Comparison of ENCODE assay signal across 21 cellular contexts in the genomic region with DNA sequence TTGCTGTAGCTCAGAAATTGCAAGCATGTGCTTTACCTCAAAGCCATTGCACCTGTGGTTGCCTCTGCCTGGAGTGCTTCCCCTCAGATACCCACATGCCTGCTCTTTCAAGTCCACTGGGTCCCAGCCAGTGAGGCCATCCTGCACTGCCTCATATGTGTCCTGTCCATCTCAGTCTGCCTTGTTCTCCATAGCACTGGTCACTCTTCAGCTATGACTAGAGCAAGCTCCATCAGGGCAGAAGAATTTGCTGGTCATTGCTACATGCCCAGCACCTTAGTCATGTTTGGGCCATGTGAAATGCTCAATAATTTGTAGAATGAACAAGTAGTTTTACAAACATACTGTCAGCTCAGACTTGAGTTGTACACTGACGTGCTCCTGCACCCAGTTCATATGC.
DNase-seq lines count a peak whose midpoint lies in the region; ATAC-seq, FAIRE-seq and TF ChIP-seq lines count a peak whose summit lies in the region.
"Had no signal": no experiment of that assay in that cellular context is flagged by ENCODE, and none has a peak within 500 bp of the region (broad histone marks: within the 10 kb centered on the region; RNA-seq: fewer than 3 reads in every experiment).

No MANE protein-coding gene starts in this region.

- H3K4me3 ChIP-seq in ACC112 (ENCODE audit: low read depth, low read length), result no peak overlapping the region
- H3K4me3 ChIP-seq in astrocyte (ENCODE audit: insufficient read depth, low read depth, low read length), result no peak overlapping the region
- H3K4me3 ChIP-seq: heart left ventricle, stomach had no signal

- H3K36me3 ChIP-seq in ACC112 (ENCODE audit: insufficient read depth, low read length) (no peaks in the 10 kb centered on the region), astrocyte (ENCODE audit: insufficient read depth, low read length) (peaks cover 15% of the 10 kb centered on the region)

- no peak for TF ChIP-seq CTCF in HFFc6 (IDR thresholded peaks at IDR 0.05)
- no peak for TF ChIP-seq CTCF in astrocyte (IDR thresholded peaks at IDR 0.05; ENCODE audit: insufficient read depth, low read depth, low read length)

- peak overlapping the region; percentile 33 for H3K4me2 ChIP-seq in astrocyte (ENCODE audit: low read length)

- FAIRE-seq in astrocyte (lab: Jason Lieb, UNC), result peak; percentile 73
- FAIRE-seq: A204.1, GM18507 had no signal

- H3K4me1 ChIP-seq in ACC112 (ENCODE audit: control insufficient read depth, insufficient read depth, low read length, unreplicated experiment), result peaks cover 25% of the 10 kb centered on the region
- peaks cover 25% of the 10 kb centered on the region for H3K4me1 ChIP-seq in astrocyte (ENCODE audit: insufficient read depth, low read length)
- H3K4me1 ChIP-seq: heart left ventricle had no signal

- H3K27ac Mint-ChIP-seq in HFFc6, result peak overlapping the region; percentile 94
- peak overlapping the region; percentile 91 for H3K27ac Mint-ChIP-seq in astrocyte (ENCODE audit: unreplicated experiment)
- no peak overlapping the region for H3K27ac Mint-ChIP-seq in activated CD4-positive, alpha-beta T cell treated with anti-CD3 and anti-CD28 coated beads, Interleukin-2, amount 10 ng/mL, durations not matched to agents 24 days and 14 days

- H3K4me3 Mint-ChIP-seq in HFFc6, result peak overlapping the region; percentile 36
- H3K4me3 Mint-ChIP-seq in astrocyte (ENCODE audit: unreplicated experiment), result no peak overlapping the region
- H3K4me3 Mint-ChIP-seq in activated CD4-positive, alpha-beta T cell treated with anti-CD3 and anti-CD28 coated beads, Interleukin-2, amount 10 ng/mL, durations not matched to agents 24 days and 14 days, result no peak overlapping the region

- DNase-seq in HFFc6 (peak; percentile 92), astrocyte (ENCODE audit: low read depth) (peak; percentile 87), hepatic stellate cell (ENCODE audit: low spot score) (peak; percentile 75), NCI-H1417 (lab: John Stamatoyannopoulos, UW) (no peak)
- DNase-seq in activated CD4-positive, alpha-beta T cell treated with anti-CD3 and anti-CD28 coated beads, Interleukin-2, amount 10 ng/mL, durations not matched to agents 24 days and 14 days, result no peak
- DNase-seq: activated CD4-positive, alpha-beta T cell treated with anti-CD3 and anti-CD28 coated beads for 1 hour; activated CD8-positive, alpha-beta memory T cell treated with anti-CD3 and anti-CD28 coated beads, Interleukin-2, amount 50 U/mL, for 4 hours; activated naive CD4-positive, alpha-beta T cell treated with anti-CD3 and anti-CD28 coated beads, Interleukin-2, amount 50 U/mL, for 16 hours; caudate nucleus; GOT3; heart left ventricle; NCI-H2107; posterior cingulate gyrus; stimulated activated CD4-positive, alpha-beta T cell treated with anti-CD3 and anti-CD28 coated beads, Interleukin-12 subunit alpha, Interleukin-12 subunit beta, amount 100 ng/mL, for 4 hours; stomach had no signal

- H3K27me3 ChIP-seq in ACC112 (ENCODE audit: insufficient read depth, low read length) (no peaks in the 10 kb centered on the region), astrocyte (ENCODE audit: insufficient read depth, low read length) (no peaks in the 10 kb centered on the region)
- H3K27me3 ChIP-seq: heart left ventricle, stomach had no signal

- H3K79me2 ChIP-seq in ACC112 (ENCODE audit: control insufficient read depth, insufficient read depth, low read length, unreplicated experiment) (no peaks in the 10 kb centered on the region), astrocyte (ENCODE audit: insufficient read depth, low read length) (no peaks in the 10 kb centered on the region)

- intact Hi-C loops in activated CD4-positive, alpha-beta T cell treated with anti-CD3 and anti-CD28 coated beads, Interleukin-2, amount 10 ng/mL, durations not matched to agents 24 days and 14 days (cut with micrococcal nuclease), result no loop called here

- peaks cover 36% of the 10 kb centered on the region for H3K36me3 Mint-ChIP-seq in HFFc6 (ENCODE audit: low read depth)
- peaks cover 41% of the 10 kb centered on the region for H3K36me3 Mint-ChIP-seq in astrocyte (ENCODE audit: low read depth, unreplicated experiment)
- peaks cover 50% of the 10 kb centered on the region for H3K36me3 Mint-ChIP-seq in activated CD4-positive, alpha-beta T cell treated with anti-CD3 and anti-CD28 coated beads, Interleukin-2, amount 10 ng/mL, durations not matched to agents 24 days and 14 days (ENCODE audit: low read depth)

- H3K27ac ChIP-seq in ACC112 (ENCODE audit: low read depth, low read length), result peak overlapping the region; percentile 38; the same call in 1 of the 2 replicates
- peak overlapping the region; percentile 67 for H3K27ac ChIP-seq in astrocyte (ENCODE audit: low read depth, low read length)
- H3K27ac ChIP-seq: heart left ventricle, stomach had no signal

- no peak for ATAC-seq in GM19035 (IDR thresholded peaks at IDR 0.05; ENCODE audit: unreplicated experiment)
- ATAC-seq in GM18861 (IDR thresholded peaks at IDR 0.05; ENCODE audit: unreplicated experiment), result no peak
- ATAC-seq: heart left ventricle, Panc1 had no signal

- H3K9ac ChIP-seq in astrocyte (ENCODE audit: low read length), result no peak overlapping the region

- H3K4me1 Mint-ChIP-seq in HFFc6 (ENCODE audit: low read depth) (peaks cover 57% of the 10 kb centered on the region), astrocyte (ENCODE audit: low read depth, unreplicated experiment) (peaks cover 20% of the 10 kb centered on the region)
- H3K4me1 Mint-ChIP-seq in activated CD4-positive, alpha-beta T cell treated with anti-CD3 and anti-CD28 coated beads, Interleukin-2, amount 10 ng/mL, durations not matched to agents 24 days and 14 days, result no peaks in the 10 kb centered on the region

- H2AFZ ChIP-seq in ACC112 (ENCODE audit: low read length, unreplicated experiment), result no peak overlapping the region
- H2AFZ ChIP-seq in astrocyte (ENCODE audit: low read depth, low read length), result no peak overlapping the region

- H3K9me3 ChIP-seq in astrocyte (ENCODE audit: insufficient read depth, low read depth, low read length), result no peaks in the 10 kb centered on the region
- H3K9me3 ChIP-seq: heart left ventricle, stomach had no signal

- no peaks in the 10 kb centered on the region for H3K9me3 Mint-ChIP-seq in HFFc6
- no peaks in the 10 kb centered on the region for H3K9me3 Mint-ChIP-seq in astrocyte (ENCODE audit: unreplicated experiment)
- no peaks in the 10 kb centered on the region for H3K9me3 Mint-ChIP-seq in activated CD4-positive, alpha-beta T cell treated with anti-CD3 and anti-CD28 coated beads, Interleukin-2, amount 10 ng/mL, durations not matched to agents 24 days and 14 days

- H3K27me3 Mint-ChIP-seq in HFFc6 (ENCODE audit: insufficient read depth), result no peaks in the 10 kb centered on the region; the same call in none of the 2 replicates
- no peaks in the 10 kb centered on the region for H3K27me3 Mint-ChIP-seq in astrocyte (ENCODE audit: low read depth, unreplicated experiment)
- H3K27me3 Mint-ChIP-seq in activated CD4-positive, alpha-beta T cell treated with anti-CD3 and anti-CD28 coated beads, Interleukin-2, amount 10 ng/mL, durations not matched to agents 24 days and 14 days, result no peaks in the 10 kb centered on the region

- no peaks in the 10 kb centered on the region for H4K20me1 ChIP-seq in astrocyte (ENCODE audit: insufficient read depth, low read length)

Comparison
In these comparisons a context has a peak if more than half of its experiments do, and no peak if none do; other contexts are left out.
1. DNase-seq: peak in HFFc6 (single experiment), astrocyte (single experiment) and hepatic stellate cell (single experiment); none in activated CD4-positive, alpha-beta T cell treated with anti-CD3 and anti-CD28 coated beads, Interleukin-2, amount 10 ng/mL, durations not matched to agents 24 days and 14 days (single experiment) and NCI-H1417 (0 of 3).